11 cellular contexts compared by ENCODE assay signal in genomic region chr10:46455992-46456391, GRCh38. TPM values are rescaled to one million over a fixed set of nuclear protein-coding genes. Genes with fewer than 3 reads are reported as not detected.
"Had no signal": no experiment of that assay in that cellular context is flagged by ENCODE, and none has a peak within 500 bp of the region (broad histone marks: within the 10 kb centered on the region; RNA-seq: fewer than 3 reads in every experiment).

No MANE protein-coding gene starts in this region.

RNA-seq across cellular contexts. Expression of gene NPY4R, which starts 9.8 kb away (rescaled TPM):
- total RNA-seq: dermis microvascular lymphatic vessel endothelial cell, esophagus squamous epithelium, gastrocnemius medialis, glomerular endothelial cell, heart right ventricle, kidney epithelial cell, left lobe of liver, left ventricle myocardium inferior, liver, mononuclear cell, myocyte had no signal
- polyA plus RNA-seq: heart right ventricle, liver had no signal
